29 cellular contexts compared by ENCODE assay signal in the genomic region with DNA sequence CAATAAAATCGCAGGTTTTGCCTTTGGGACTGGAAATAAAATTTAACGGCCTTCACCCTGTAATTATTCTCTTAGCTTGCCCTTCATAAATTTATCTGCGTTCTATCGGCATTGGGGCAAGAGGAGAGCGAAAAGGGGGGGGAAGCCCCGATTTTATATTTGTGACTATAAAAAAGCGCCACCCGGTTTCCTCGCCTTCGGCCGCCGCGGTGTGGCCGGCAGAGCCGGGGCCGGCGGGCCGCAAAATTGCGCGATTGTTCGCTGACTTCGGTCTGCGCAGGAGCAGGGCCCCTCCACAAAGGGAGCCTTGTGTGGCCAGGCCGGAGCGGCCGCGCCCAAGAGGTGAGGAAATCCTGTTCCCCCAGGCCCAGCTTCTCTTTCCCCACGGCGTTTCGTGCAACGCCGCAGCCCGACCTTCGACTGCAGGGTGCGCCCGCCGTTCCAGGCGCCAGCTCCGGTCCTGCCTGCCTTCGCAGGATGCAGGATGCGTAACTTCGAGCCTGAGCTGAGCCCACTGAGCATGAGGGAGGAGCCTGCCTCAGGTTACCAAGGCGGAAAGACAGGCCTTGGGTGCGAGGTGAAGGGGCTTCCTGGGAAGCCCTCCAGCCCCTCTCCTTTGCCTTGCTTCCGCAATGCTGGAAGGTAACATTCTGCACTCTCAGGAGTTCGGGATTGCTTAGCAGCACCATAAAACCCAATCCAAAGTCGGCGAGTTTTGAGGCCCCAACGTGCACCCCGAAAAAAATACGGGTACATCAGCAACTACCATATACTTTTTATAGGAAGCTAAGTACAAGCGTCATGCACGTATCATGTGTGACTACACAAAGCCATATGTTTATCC. TPM values are rescaled to one million over a fixed set of nuclear protein-coding genes. Genes with fewer than 3 reads are reported as not detected.
DNase-seq lines count a peak whose midpoint lies in the region; ATAC-seq and TF ChIP-seq lines count a peak whose summit lies in the region.
"Had no signal": no experiment of that assay in that cellular context is flagged by ENCODE, and none has a peak within 500 bp of the region (broad histone marks: within the 10 kb centered on the region; RNA-seq: fewer than 3 reads in every experiment).

No MANE protein-coding gene starts in this region.

- WGBS in endodermal cell (ENCODE audit: insufficient coverage in 1 of 2, insufficient read length in 1 of 2), 2 experiments = 49 to 54% methylated on average over 28 to 53 of the region's 53 CpGs
- WGBS in esophagus squamous epithelium, 2 donors = 16 to 26% methylated on average over 10 to 18 of the region's 53 CpGs

- H3K9ac ChIP-seq in endodermal cell (ENCODE audit: extremely low read depth, low read length, poor library complexity, severe bottlenecking) = no peak overlapping the region

- no peak for TF ChIP-seq CTCF in left ventricle myocardium inferior (IDR thresholded peaks at IDR 0.05; ENCODE audit: borderline replicate concordance)
- TF ChIP-seq CTCF in endodermal cell (conservative IDR thresholded peaks at IDR 0.05) = no peak
- no peak for TF ChIP-seq CTCF in esophagus squamous epithelium (IDR thresholded peaks at IDR 0.05)

- H3K36me3 Mint-ChIP-seq in endodermal cell (ENCODE audit: low read depth) = no peaks in the 10 kb centered on the region
- H3K36me3 Mint-ChIP-seq in stimulated activated naive B cell treated with anti-CD40 and anti-IgM and Interleukin-4, amounts not matched to agents 10 μg/mL and 1 μg/mL and 100 μg/mL, for 72 hours = peaks cover 0 to 14% of the 10 kb centered on the region in 2 donors
- peaks cover 13% of the 10 kb centered on the region for H3K36me3 Mint-ChIP-seq in activated CD4-positive, alpha-beta memory T cell treated with anti-CD3 and anti-CD28 coated beads, Interleukin-2, amount 10 ng/mL, durations not matched to agents 7 days and 5 days (ENCODE audit: low read depth)

- H3K27ac Mint-ChIP-seq in endodermal cell = no peak overlapping the region
- H3K27ac Mint-ChIP-seq in stimulated activated naive B cell treated with anti-CD40 and anti-IgM and Interleukin-4, amounts not matched to agents 10 μg/mL and 1 μg/mL and 100 μg/mL, for 72 hours = peak overlapping the region; percentile 31
- no peak overlapping the region for H3K27ac Mint-ChIP-seq in activated CD4-positive, alpha-beta memory T cell treated with anti-CD3 and anti-CD28 coated beads, Interleukin-2, amount 10 ng/mL, durations not matched to agents 7 days and 5 days
- H3K27ac Mint-ChIP-seq: activated CD4-positive, alpha-beta T cell treated with anti-CD3 and anti-CD28 coated beads for 36 hours; CD14-positive monocyte had no signal

- ATAC-seq in Right ventricle myocardium inferior (no peak), HG02885 (IDR thresholded peaks at IDR 0.05; ENCODE audit: poor library complexity, unreplicated experiment) (no peak)
- ATAC-seq in stimulated activated naive B cell treated with anti-CD40 and anti-IgM and Interleukin-4, amounts not matched to agents 10 μg/mL and 1 μg/mL and 100 μg/mL, for 72 hours (replicated peaks) = no peak
- ATAC-seq: activated CD4-positive, alpha-beta T cell treated with anti-CD3 and anti-CD28 coated beads for 36 hours; activated naive CD4-positive, alpha-beta T cell treated with anti-CD3 and anti-CD28 coated beads, Interleukin-2, amount 50 U/mL, for 72 hours; right cardiac atrium had no signal

- H3K27me3 ChIP-seq in left ventricle myocardium inferior (ENCODE audit: low read depth) = peaks cover 100% of the 10 kb centered on the region
- H3K27me3 ChIP-seq in endodermal cell (ENCODE audit: control insufficient read depth, insufficient read depth, low read length, poor library complexity, severe bottlenecking) = peaks cover 98% of the 10 kb centered on the region
- peaks cover 7 to 100% (median 54%) of the 10 kb centered on the region in 4 donors for H3K27me3 ChIP-seq in esophagus squamous epithelium

- peaks cover 21% of the 10 kb centered on the region for H3K4me1 Mint-ChIP-seq in endodermal cell
- peaks cover 8 to 14% of the 10 kb centered on the region in 2 donors for H3K4me1 Mint-ChIP-seq in stimulated activated naive B cell treated with anti-CD40 and anti-IgM and Interleukin-4, amounts not matched to agents 10 μg/mL and 1 μg/mL and 100 μg/mL, for 72 hours
- H3K4me1 Mint-ChIP-seq in activated CD4-positive, alpha-beta memory T cell treated with anti-CD3 and anti-CD28 coated beads, Interleukin-2, amount 10 ng/mL, durations not matched to agents 7 days and 5 days = peaks cover 8% of the 10 kb centered on the region

- intact Hi-C loops in left ventricle myocardium inferior (cut with micrococcal nuclease) = no loop called here
- intact Hi-C loops in Right ventricle myocardium inferior (cut with DNase I) = no loop called here
- intact Hi-C loops in esophagus squamous epithelium (cut with DNase I) = no loop called here

- CTCF ChIA-PET in activated CD4-positive, alpha-beta memory T cell treated with anti-CD3 and anti-CD28 coated beads, Interleukin-2, amount 10 ng/mL, durations not matched to agents 7 days and 5 days (lab: Charles Lee) = no interaction called here

- peaks cover 3% of the 10 kb centered on the region for H3K9me3 Mint-ChIP-seq in endodermal cell
- H3K9me3 Mint-ChIP-seq in stimulated activated naive B cell treated with anti-CD40 and anti-IgM and Interleukin-4, amounts not matched to agents 10 μg/mL and 1 μg/mL and 100 μg/mL, for 72 hours = peaks cover under 1 to 9% of the 10 kb centered on the region in 2 donors
- H3K9me3 Mint-ChIP-seq in activated CD4-positive, alpha-beta memory T cell treated with anti-CD3 and anti-CD28 coated beads, Interleukin-2, amount 10 ng/mL, durations not matched to agents 7 days and 5 days = no peaks in the 10 kb centered on the region
- H3K9me3 Mint-ChIP-seq: activated T-helper 2 cell treated with anti-CD3 and anti-CD28 coated beads, Interferon-gamma antibody, Interleukin-2, Interleukin-4, amounts not matched to agents 10 μg/mL and 5 μg/mL and 100 μg/mL, durations not matched to agents 14 hours and 24 hours and 36 hours had no signal

- TF ChIP-seq POLR2A in esophagus squamous epithelium (IDR thresholded peaks at IDR 0.05) = no peak

- H3K27me3 Mint-ChIP-seq in endodermal cell (ENCODE audit: insufficient read depth) = peaks cover 100% of the 10 kb centered on the region
- peaks cover 85 to 89% of the 10 kb centered on the region in 2 donors for H3K27me3 Mint-ChIP-seq in stimulated activated naive B cell treated with anti-CD40 and anti-IgM and Interleukin-4, amounts not matched to agents 10 μg/mL and 1 μg/mL and 100 μg/mL, for 72 hours
- peaks cover 79% of the 10 kb centered on the region for H3K27me3 Mint-ChIP-seq in activated CD4-positive, alpha-beta memory T cell treated with anti-CD3 and anti-CD28 coated beads, Interleukin-2, amount 10 ng/mL, durations not matched to agents 7 days and 5 days

- H3K4me1 ChIP-seq in left ventricle myocardium inferior = peaks cover 10% of the 10 kb centered on the region
- H3K4me1 ChIP-seq in endodermal cell (ENCODE audit: control insufficient read depth, insufficient read depth, low read length) = peaks cover 6% of the 10 kb centered on the region
- peaks cover 0 to 17% (median 1%) of the 10 kb centered on the region in 3 donors for H3K4me1 ChIP-seq in esophagus squamous epithelium
- H3K4me1 ChIP-seq: uterus had no signal

- H3K27ac ChIP-seq in left ventricle myocardium inferior (replicated peaks) (no peak overlapping the region), endodermal cell (ENCODE audit: low read depth, low read length) (no peak overlapping the region), esophagus squamous epithelium (no peak overlapping the region)
- H3K27ac ChIP-seq: Peyer's patch, spleen, thoracic aorta, uterus had no signal

- DNase-seq in left ventricle myocardium inferior (no peak), Right ventricle myocardium inferior (ENCODE audit: missing footprints) (no peak), endodermal cell (peak; percentile 68), islet precursor cell (peak; percentile 76), esophagus squamous epithelium (lab: John Stamatoyannopoulos, UW) (no peak)
- no peak for DNase-seq in stimulated activated naive B cell treated with anti-CD40 and anti-IgM and Interleukin-4, amounts not matched to agents 10 μg/mL and 1 μg/mL and 100 μg/mL, for 72 hours
- DNase-seq in activated CD4-positive, alpha-beta memory T cell treated with anti-CD3 and anti-CD28 coated beads, Interleukin-2, amount 10 ng/mL, durations not matched to agents 7 days and 5 days = no peak
- DNase-seq: 8988T; activated CD4-positive, alpha-beta T cell treated with anti-CD3 and anti-CD28 coated beads for 36 hours; activated T-cell treated with anti-CD3 and anti-CD28 coated beads for 4 hours; DMS79; effector CD4-positive, alpha-beta T cell; erythroblast; GDM1; head of caudate nucleus; NCI-H2029; NCI-H345; Peyer's patch; right cardiac atrium; SHP77 treated with DMSO at 0.1 percent for 48 hours; spleen; stimulated activated CD4-positive, alpha-beta T cell treated with anti-CD3 and anti-CD28 coated beads, Interleukin-2, amount 100 ng/mL, for 24 hours; uterus had no signal

- POLR2A ChIA-PET in activated CD4-positive, alpha-beta memory T cell treated with anti-CD3 and anti-CD28 coated beads, Interleukin-2, amount 10 ng/mL, durations not matched to agents 7 days and 5 days (lab: Charles Lee) = no interaction called here

- H3K4me3 ChIP-seq in left ventricle myocardium inferior (peak overlapping the region; percentile 21), endodermal cell (ENCODE audit: low read length) (no peak overlapping the region), esophagus squamous epithelium (no peak overlapping the region)
- H3K4me3 ChIP-seq: Peyer's patch, spleen, thoracic aorta, uterus had no signal

- no peaks in the 10 kb centered on the region for H3K9me3 ChIP-seq in left ventricle myocardium inferior (replicated peaks)
- H3K9me3 ChIP-seq in endodermal cell (ENCODE audit: control insufficient read depth, low read length) = peaks cover 5% of the 10 kb centered on the region
- H3K9me3 ChIP-seq in esophagus squamous epithelium = no peaks in the 10 kb centered on the region
- H3K9me3 ChIP-seq: thoracic aorta, uterus had no signal

- H3K36me3 ChIP-seq in left ventricle myocardium inferior (no peaks in the 10 kb centered on the region), endodermal cell (ENCODE audit: control insufficient read depth, insufficient read depth, low read length) (no peaks in the 10 kb centered on the region), esophagus squamous epithelium (no peaks in the 10 kb centered on the region)
- H3K36me3 ChIP-seq: Peyer's patch, spleen, thoracic aorta, uterus had no signal

- no peak overlapping the region for H3K4me3 Mint-ChIP-seq in endodermal cell
- H3K4me3 Mint-ChIP-seq in stimulated activated naive B cell treated with anti-CD40 and anti-IgM and Interleukin-4, amounts not matched to agents 10 μg/mL and 1 μg/mL and 100 μg/mL, for 72 hours = no peak overlapping the region
- no peak overlapping the region for H3K4me3 Mint-ChIP-seq in activated CD4-positive, alpha-beta memory T cell treated with anti-CD3 and anti-CD28 coated beads, Interleukin-2, amount 10 ng/mL, durations not matched to agents 7 days and 5 days
- H3K4me3 Mint-ChIP-seq: activated CD4-positive, alpha-beta T cell treated with anti-CD3 and anti-CD28 coated beads for 36 hours; stimulated activated naive CD8-positive, alpha-beta T cell treated with anti-CD3 and anti-CD28 coated beads, Interleukin-15, Interleukin-2, amounts not matched to agents 100 ng/mL and 50 ng/mL, for 24 hours had no signal

RNA-seq across cellular contexts. Expression of a gene that starts 4.9 kb away (rescaled TPM):
- total RNA-seq in left ventricle myocardium inferior (0.63 TPM), Right ventricle myocardium inferior (0.43 TPM), endodermal cell (under 1 TPM in 1 of 2 donors, not detected in 1; 0.09 TPM), esophagus squamous epithelium (under 1 TPM in 2 of 4 donors, not detected in 2; 0.15 to 0.19 TPM)
- 3.6 TPM for polyA plus RNA-seq in endodermal cell (2013, experiment 1 of 2)
- polyA plus RNA-seq in endodermal cell (2013, experiment 2 of 2) = 2.9 TPM
- not detected for total RNA-seq in activated CD4-positive, alpha-beta memory T cell treated with anti-CD3 and anti-CD28 coated beads, Interleukin-2, amount 10 ng/mL, durations not matched to agents 7 days and 5 days
- total RNA-seq: activated CD4-positive, alpha-beta T cell treated with anti-CD3 and anti-CD28 coated beads for 36 hours; activated naive CD4-positive, alpha-beta T cell treated with anti-CD3 and anti-CD28 coated beads, Interleukin-2, amount 50 U/mL, for 72 hours; activated T-helper 2 cell treated with anti-CD3 and anti-CD28 coated beads, Interferon-gamma antibody, Interleukin-2, Interleukin-4, amounts not matched to agents 10 μg/mL and 5 μg/mL and 100 μg/mL, durations not matched to agents 14 hours and 24 hours and 36 hours had no signal
- polyA plus RNA-seq: CD14-positive monocyte had no signal

Comparison
In these comparisons a context has a peak if more than half of its experiments do, and no peak if none do; other contexts are left out.
1. DNase-seq: peak in endodermal cell (single experiment) and islet precursor cell (single experiment); none in left ventricle myocardium inferior (single experiment), Right ventricle myocardium inferior (single experiment), stimulated activated naive B cell treated with anti-CD40 and anti-IgM and Interleukin-4, amounts not matched to agents 10 μg/mL and 1 μg/mL and 100 μg/mL, for 72 hours (single experiment), esophagus squamous epithelium (single experiment) and activated CD4-positive, alpha-beta memory T cell treated with anti-CD3 and anti-CD28 coated beads, Interleukin-2, amount 10 ng/mL, durations not matched to agents 7 days and 5 days (single experiment).